8 cellular contexts compared by ENCODE assay signal in genomic region chr20:3796477-3797225, GRCh38. TPM values are rescaled to one million over a fixed set of nuclear protein-coding genes. Genes with fewer than 3 reads are reported as not detected.
DNase-seq lines count a peak whose midpoint lies in the region; ATAC-seq, FAIRE-seq and TF ChIP-seq lines count a peak whose summit lies in the region.

No MANE protein-coding gene starts in this region.

- intact Hi-C loops in vagina (cut with DNase I) = no loop called here

- H3K36me3 ChIP-seq in lung (ENCODE audit: control insufficient read depth in 2 of 2, insufficient read depth in 2 of 2, low read length in 2 of 2) = peaks cover 0 to 29% of the 10 kb centered on the region in 2 donors
- H3K36me3 ChIP-seq in vagina = peaks cover 0 to 16% of the 10 kb centered on the region in 2 donors

- no peak for TF ChIP-seq CTCF in astrocyte of the spinal cord (IDR thresholded peaks at IDR 0.05; ENCODE audit: low read depth, low read length)
- no peak for TF ChIP-seq CTCF in lung (IDR thresholded peaks at IDR 0.05; ENCODE audit: control extremely low read depth, extremely low read depth)
- no peak for TF ChIP-seq CTCF in vagina (IDR thresholded peaks at IDR 0.05)

- TF ChIP-seq POLR2A in GM18505 (IDR thresholded peaks at IDR 0.05; ENCODE audit: borderline replicate concordance, extremely low read depth, insufficient read depth, insufficient read length) = no peak
- no peak for TF ChIP-seq POLR2A in vagina (IDR thresholded peaks at IDR 0.05)

- peak overlapping the region in 1 of 2 donors; percentile 78 for H3K27ac ChIP-seq in lung (ENCODE audit: low read depth in 1 of 2, low read length in 1 of 2)
- H3K27ac ChIP-seq in vagina = peak overlapping the region; percentile 95

- H3K9me3 ChIP-seq in lung (ENCODE audit: control insufficient read depth in 2 of 2, insufficient read depth in 1 of 2, low read length in 1 of 2) = no peaks in the 10 kb centered on the region
- H3K9me3 ChIP-seq in vagina = no peaks in the 10 kb centered on the region

- ATAC-seq in GM18505 (IDR thresholded peaks at IDR 0.05; ENCODE audit: unreplicated experiment) (peak; percentile 1), HG03520 (IDR thresholded peaks at IDR 0.05; ENCODE audit: unreplicated experiment) (peak; percentile 0), lung (ENCODE audit: insufficient read depth, low FRiP score) (no peak)

- H3K4me1 ChIP-seq in lung (ENCODE audit: control insufficient read depth in 2 of 2, insufficient read depth in 2 of 2, low read length in 2 of 2) = peaks cover 0 to 22% of the 10 kb centered on the region in 2 donors
- H3K4me1 ChIP-seq in vagina = peaks cover 47% of the 10 kb centered on the region

- FAIRE-seq in HTR-8/SVneo (lab: Jason Lieb, UNC) = no peak

- in situ Hi-C loops in astrocyte of the spinal cord (cut with HindIII; ENCODE audit: low sequenced_read_pairs) = no loop called here

- no peaks in the 10 kb centered on the region for H3K27me3 ChIP-seq in lung (ENCODE audit: control insufficient read depth, insufficient read depth)
- no peaks in the 10 kb centered on the region for H3K27me3 ChIP-seq in vagina

- WGBS in lung, 2 donors = 11 to 19% methylated on average over 28 to 33 of the region's 33 CpGs

- H3K4me3 ChIP-seq in astrocyte of the spinal cord (ENCODE audit: low read depth, low read length) (peak overlapping the region; percentile 70), lung (peak overlapping the region; percentile 87), vagina (peak overlapping the region; percentile 61 to 70)

- no peak for DNase-seq in astrocyte of the spinal cord (ENCODE audit: low read depth, low spot score)
- DNase-seq in lung (ENCODE audit: low spot score) = no peak
- peak in 1 of 2 donors; percentile 88 for DNase-seq in vagina (ENCODE audit: extremely low spot score in 2 of 2)
- no peak for DNase-seq in HTR-8/SVneo (ENCODE audit: insufficient read length, low spot score)
- no peak for DNase-seq in NCI-H2196 treated with DMSO at 0.1 percent for 48 hours (lab: John Stamatoyannopoulos, UW; ENCODE audit: unreplicated experiment)
- no peak for DNase-seq in AG08395 (ENCODE audit: low spot score)

RNA-seq across cellular contexts. Expression of gene CDC25B, which starts 0.5 kb away (rescaled TPM):
- total RNA-seq in lung = 10 to 100 TPM; 65.7 to 88.5 TPM
- polyA plus RNA-seq in lung = 10 to 100 TPM; 47.9 to 68.4 TPM
- 26.5 TPM for total RNA-seq in vagina

RNA-seq across cellular contexts. Expression of gene CENPB, which starts 10.1 kb away (rescaled TPM):
- 100 to 1,000 TPM in 1 of 2 donors, 10 to 100 TPM in 1; 35.9 to 113 TPM for total RNA-seq in lung
- 10 to 100 TPM; 72.9 to 85.8 TPM for polyA plus RNA-seq in lung
- 62.9 TPM for total RNA-seq in vagina

RNA-seq across cellular contexts. Expression of gene SPEF1, which starts 15.4 kb away (rescaled TPM):
- total RNA-seq in lung (10 to 100 TPM; 11.7 to 15.5 TPM), vagina (not detected)
- 10 to 100 TPM in 1 of 2 donors, 1 to 10 TPM in 1; 9.6 to 11.9 TPM for polyA plus RNA-seq in lung

RNA-seq across cellular contexts. Expression of gene AP5S1, which starts 23.7 kb away (rescaled TPM):
- total RNA-seq in lung = 10 to 100 TPM; 12.4 to 20.7 TPM
- 10 to 100 TPM in 1 of 2 donors, 1 to 10 TPM in 1; 8.1 to 11.5 TPM for polyA plus RNA-seq in lung
- total RNA-seq in vagina = 6.1 TPM

RNA-seq across cellular contexts. Expression of gene ADISSP, which starts 29.1 kb away (rescaled TPM):
- 10 to 100 TPM in 1 of 2 donors, 1 to 10 TPM in 1; 8.6 to 53.7 TPM for total RNA-seq in lung
- 10 to 100 TPM; 34.1 to 36.1 TPM for polyA plus RNA-seq in lung
- total RNA-seq in vagina = 16.0 TPM

Comparison
In these comparisons a context has a peak if more than half of its experiments do, and no peak if none do; other contexts are left out.
1. RNA of gene SPEF1, which starts 15.4 kb away (total RNA-seq): 11.7 to 15.5 TPM in lung; not detected in vagina (single experiment); every median in the first group is over 10 times any median in the second.
2. Peak in every context shown above with its lines, with median percentiles within 50 percentile points of each other: H3K4me3 ChIP-seq.